8 cellular contexts compared by ENCODE assay signal in the genomic region with DNA sequence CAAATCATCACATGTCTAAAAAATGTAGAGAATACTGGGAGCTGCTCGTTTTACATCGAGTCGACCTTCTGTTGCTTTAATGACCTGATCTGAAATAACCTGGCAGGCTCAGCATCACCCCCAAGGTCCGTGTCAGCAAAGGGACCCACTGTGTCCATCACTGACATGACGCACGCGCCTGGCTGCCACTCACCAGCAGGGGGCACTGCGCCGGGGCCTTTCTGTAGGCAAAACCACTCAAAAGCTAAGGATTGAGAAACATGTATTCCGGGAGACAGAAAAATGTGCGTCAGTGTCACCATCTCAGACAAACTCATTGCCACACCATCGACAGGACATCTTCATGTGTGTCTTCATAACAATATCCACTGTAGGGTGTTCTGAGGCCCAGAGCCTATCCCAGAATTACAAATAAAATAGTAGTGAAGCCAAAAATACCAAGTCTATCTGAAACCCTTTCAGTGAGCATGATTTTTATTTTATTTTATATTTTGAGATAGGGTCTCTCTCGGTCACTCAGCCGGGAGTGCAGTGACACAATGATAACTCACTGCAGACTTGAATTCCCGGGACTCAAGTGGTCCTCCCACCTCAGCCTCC.
DNase-seq lines count a peak whose midpoint lies in the region; ATAC-seq and TF ChIP-seq lines count a peak whose summit lies in the region.

No MANE protein-coding gene starts in this region.

- H3F3A ChIP-seq in PC-3 (ENCODE audit: low read length, unreplicated experiment): no peaks in the 10 kb centered on the region

- no peaks in the 10 kb centered on the region for H3K4me1 ChIP-seq in PC-3 (ENCODE audit: insufficient read depth, low read length)
- H3K4me1 ChIP-seq in thyroid gland: no peaks in the 10 kb centered on the region

- H3K9me3 ChIP-seq in PC-3 (ENCODE audit: low read length): no peaks in the 10 kb centered on the region
- H3K9me3 ChIP-seq in thyroid gland: no peaks in the 10 kb centered on the region

- intact Hi-C loops in PC-3 (cut with micrococcal nuclease): loop anchor here (1.0 kb wide), 1 partner anchor 54 kb away; no protein-coding TSS in a partner anchor
- intact Hi-C loops in thyroid gland (cut with DNase I): loop anchor here (5.0 kb wide), 1 partner anchor 105 kb away; no protein-coding TSS in a partner anchor

- no peaks in the 10 kb centered on the region for H3K9me2 ChIP-seq in PC-3 (replicated peaks; ENCODE audit: low read length)

- peaks cover 17% of the 10 kb centered on the region for H3K27me3 Mint-ChIP-seq in activated T-cell treated with anti-CD3 and anti-CD28 coated beads, Interleukin-2, amount 50 U/mL, for 72 hours (ENCODE audit: low read depth)

- ATAC-seq in PC-3 (peak; percentile 56), omental fat pad (ENCODE audit: low FRiP score) (no peak), GM19467 (IDR thresholded peaks at IDR 0.05; ENCODE audit: unreplicated experiment) (no peak)
- ATAC-seq in activated T-cell treated with anti-CD3 and anti-CD28 coated beads, Interleukin-2, amount 50 U/mL, for 72 hours (replicated peaks in 1 of 2): peak in 1 of 2 donors; percentile 58

- H3K4me1 Mint-ChIP-seq in activated T-cell treated with anti-CD3 and anti-CD28 coated beads, Interleukin-2, amount 50 U/mL, for 72 hours (ENCODE audit: low read depth): peaks cover 6% of the 10 kb centered on the region

- no peak overlapping the region for H3K4me3 Mint-ChIP-seq in activated T-cell treated with anti-CD3 and anti-CD28 coated beads, Interleukin-2, amount 50 U/mL, for 72 hours

- peaks cover 0 to 1% of the 10 kb centered on the region in 2 donors for H3K9me3 Mint-ChIP-seq in activated T-cell treated with anti-CD3 and anti-CD28 coated beads, Interleukin-2, amount 50 U/mL, for 72 hours

- 28 to 36% methylated on average over 10 to 15 of the region's 15 CpGs for WGBS in thyroid gland, 2 donors

- no peak overlapping the region for H3K4me2 ChIP-seq in PC-3 (ENCODE audit: low read length)

- no peaks in the 10 kb centered on the region for H3K79me2 ChIP-seq in PC-3 (ENCODE audit: low read length)

- H2AFZ ChIP-seq in PC-3 (ENCODE audit: low read length): 0 out of 2 replicates have a peak overlapping the region, but pooled peaks have one; percentile 28

- H3K36me3 ChIP-seq in PC-3 (ENCODE audit: low read depth, low read length) (no peaks in the 10 kb centered on the region), thyroid gland (no peaks in the 10 kb centered on the region)

- in situ Hi-C loops in GM13977 (cut with MboI; ENCODE audit: low pct_unique_long_range_greater_than_20kb, low sequenced_read_pairs, unreplicated experiment): no loop called here

- no peak overlapping the region for H3K9ac ChIP-seq in PC-3 (ENCODE audit: low read length)

- H4K20me1 ChIP-seq in PC-3 (ENCODE audit: low read length): no peaks in the 10 kb centered on the region

- CTCF ChIA-PET in PC-3 (lab: Charles Lee): interaction anchor here (0.5 to 1.3 kb wide), 3 partner anchors 47 to 65 kb away, joined by 3 to 15 read pairs (median 3); no protein-coding TSS in a partner anchor

- no peak overlapping the region for H3K4me3 ChIP-seq in PC-3 (ENCODE audit: low read length)
- H3K4me3 ChIP-seq in fibroblast of pulmonary artery (replicated peaks; ENCODE audit: low read depth, low read length): no peak overlapping the region
- H3K4me3 ChIP-seq in thyroid gland (replicated peaks in 1 of 3): no peak overlapping the region

- H3K27ac Mint-ChIP-seq in activated T-cell treated with anti-CD3 and anti-CD28 coated beads, Interleukin-2, amount 50 U/mL, for 72 hours: no peak overlapping the region

- POLR2A ChIA-PET in PC-3 (lab: Charles Lee; ENCODE audit: unreplicated experiment): no interaction called here

- TF ChIP-seq CTCF in 22Rv1 (IDR thresholded peaks at IDR 0.05): peak; percentile 95
- TF ChIP-seq CTCF in GM13977 (IDR thresholded peaks at IDR 0.05; ENCODE audit: extremely low read depth, insufficient read depth, missing control alignments): peak; percentile 90
- peak; percentile 88 for TF ChIP-seq CTCF in PC-3 (conservative IDR thresholded peaks at IDR 0.05; ENCODE audit: low read depth, low read length)
- peak; percentile 81 for TF ChIP-seq CTCF in fibroblast of pulmonary artery (IDR thresholded peaks at IDR 0.05; ENCODE audit: low read length, missing control alignments)
- peak in 1 of 3 donors; percentile 5 for TF ChIP-seq CTCF in omental fat pad (IDR thresholded peaks at IDR 0.05)
- peak; percentile 53 to 87 (median 59) for TF ChIP-seq CTCF in thyroid gland (IDR thresholded peaks at IDR 0.05)

- H3K36me3 Mint-ChIP-seq in activated T-cell treated with anti-CD3 and anti-CD28 coated beads, Interleukin-2, amount 50 U/mL, for 72 hours (ENCODE audit: insufficient read depth in 2 of 2): no peaks in the 10 kb centered on the region

- TF ChIP-seq POLR2A in thyroid gland (IDR thresholded peaks at IDR 0.05): no peak

- H3K27ac ChIP-seq in 22Rv1 (no peak overlapping the region), PC-3 (ENCODE audit: low read length) (no peak overlapping the region), thyroid gland (no peak overlapping the region)

- BruUV-seq in PC-3 (replicated peaks; lab: Mats Ljungman, UMichigan): no TSS peak

- DNase-seq in GM13977 (ENCODE audit: low spot score) (peak; percentile 66), PC-3 (peak; percentile 68), fibroblast of pulmonary artery (ENCODE audit: low read depth) (peak; percentile 54), omental fat pad (ENCODE audit: low spot score) (peak; percentile 60), thyroid gland (peak; percentile 66 to 73)
- peak; percentile 77 to 82 for DNase-seq in activated T-cell treated with anti-CD3 and anti-CD28 coated beads, Interleukin-2, amount 50 U/mL, for 72 hours

- no peaks in the 10 kb centered on the region for H3K27me3 ChIP-seq in PC-3 (ENCODE audit: low read length)
- no peaks in the 10 kb centered on the region for H3K27me3 ChIP-seq in thyroid gland
